ENCODE assay signal across 9 cellular contexts in genomic region chr13:41492432-41493267, GRCh38. TPM values are rescaled to one million over a fixed set of nuclear protein-coding genes. Genes with fewer than 3 reads are reported as not detected.
DNase-seq lines count a peak whose midpoint lies in the region; ATAC-seq and TF ChIP-seq lines count a peak whose summit lies in the region.
"Had no signal": no experiment of that assay in that cellular context is flagged by ENCODE, and none has a peak within 500 bp of the region (broad histone marks: within the 10 kb centered on the region; RNA-seq: fewer than 3 reads in every experiment).

No MANE protein-coding gene starts in this region.

- no peaks in the 10 kb centered on the region for H3K9me3 ChIP-seq in PC-3 (ENCODE audit: low read length)

- H3K27me3 ChIP-seq in PC-3 (ENCODE audit: low read length) = no peaks in the 10 kb centered on the region

- H3K9me2 ChIP-seq in PC-3 (replicated peaks; ENCODE audit: low read length) = no peaks in the 10 kb centered on the region

- no peak overlapping the region for H3K9ac ChIP-seq in PC-3 (ENCODE audit: low read length)

- no peak overlapping the region for H3K4me2 ChIP-seq in PC-3 (ENCODE audit: low read length)

- DNase-seq in activated gamma-delta T cell treated with Interleukin-2 at 50 U/mL for 16 hours = peak; percentile 34
- no peak for DNase-seq in activated gamma-delta T cell (lab: John Stamatoyannopoulos, UW)
- DNase-seq in activated B cell treated with CpG ODN at 0.5 μM for 24 hours = no peak
- no peak for DNase-seq in NK-92 (lab: John Stamatoyannopoulos, UW; ENCODE audit: unreplicated experiment)
- no peak for DNase-seq in NCI-H146 treated with DMSO at 0.1 percent for 48 hours (lab: John Stamatoyannopoulos, UW; ENCODE audit: unreplicated experiment)
- no peak for DNase-seq in PC-3
- DNase-seq: C1 segment of cervical spinal cord had no signal

- H4K20me1 ChIP-seq in PC-3 (ENCODE audit: low read length) = no peaks in the 10 kb centered on the region

- ATAC-seq in HG03045 (IDR thresholded peaks at IDR 0.05; ENCODE audit: unreplicated experiment) = peak; percentile 45
- ATAC-seq in activated B cell treated with CpG ODN at 0.5 μM for 24 hours (ENCODE audit: low read depth) = peak; percentile 77
- no peak for ATAC-seq in PC-3

- H3K36me3 ChIP-seq in PC-3 (ENCODE audit: low read depth, low read length) = no peaks in the 10 kb centered on the region

- no peaks in the 10 kb centered on the region for H3F3A ChIP-seq in PC-3 (ENCODE audit: low read length, unreplicated experiment)

- H3K9me3 Mint-ChIP-seq in activated B cell treated with CpG ODN at 0.5 μM for 24 hours = no peaks in the 10 kb centered on the region
- H3K9me3 Mint-ChIP-seq in stimulated activated naive CD8-positive, alpha-beta T cell treated with anti-CD3 and anti-CD28 coated beads, Interleukin-15, Interleukin-2, amounts not matched to agents 100 ng/mL and 50 ng/mL, for 24 hours = no peaks in the 10 kb centered on the region

- H3K27me3 Mint-ChIP-seq in activated B cell treated with CpG ODN at 0.5 μM for 24 hours = no peaks in the 10 kb centered on the region
- H3K27me3 Mint-ChIP-seq in stimulated activated naive CD8-positive, alpha-beta T cell treated with anti-CD3 and anti-CD28 coated beads, Interleukin-15, Interleukin-2, amounts not matched to agents 100 ng/mL and 50 ng/mL, for 24 hours = no peaks in the 10 kb centered on the region

- no peak for TF ChIP-seq CTCF in activated B cell treated with CpG ODN at 0.5 μM for 24 hours (IDR thresholded peaks at IDR 0.05)
- no peak for TF ChIP-seq CTCF in PC-3 (conservative IDR thresholded peaks at IDR 0.05; ENCODE audit: low read depth, low read length)

- H3K4me1 ChIP-seq in PC-3 (ENCODE audit: insufficient read depth, low read length) = no peaks in the 10 kb centered on the region

- no peak overlapping the region for H2AFZ ChIP-seq in PC-3 (ENCODE audit: low read length)

- no peak overlapping the region for H3K4me3 ChIP-seq in PC-3 (ENCODE audit: low read length)

- POLR2A ChIA-PET in activated B cell treated with CpG ODN at 0.5 μM for 24 hours (lab: Charles Lee) (interaction anchor here (1.3 to 2.5 kb wide), 3 partner anchors 9 to 30 kb away, joined by 3 to 13 read pairs (median 12); no protein-coding TSS in a partner anchor), PC-3 (lab: Charles Lee; ENCODE audit: unreplicated experiment) (no interaction called here)

- CTCF ChIA-PET in activated B cell treated with CpG ODN at 0.5 μM for 24 hours (lab: Charles Lee) = interaction anchor here (0.7 to 0.8 kb wide), 2 partner anchors 32 to 33 kb away, joined by 3 read pairs; no protein-coding TSS in a partner anchor
- CTCF ChIA-PET in PC-3 (lab: Charles Lee) = no interaction called here

- H3K4me1 Mint-ChIP-seq in activated B cell treated with CpG ODN at 0.5 μM for 24 hours = peaks cover 38% of the 10 kb centered on the region
- H3K4me1 Mint-ChIP-seq in stimulated activated naive CD8-positive, alpha-beta T cell treated with anti-CD3 and anti-CD28 coated beads, Interleukin-15, Interleukin-2, amounts not matched to agents 100 ng/mL and 50 ng/mL, for 24 hours (ENCODE audit: low read depth) = peaks cover 91% of the 10 kb centered on the region

- intact Hi-C loops in activated B cell treated with CpG ODN at 0.5 μM for 24 hours (cut with micrococcal nuclease) (loop anchor here (1.0 to 10.0 kb wide), 3 partner anchors 9 to 552 kb away; partner anchors contain the start of gene DGKH), PC-3 (cut with micrococcal nuclease) (no loop called here)

- no peak overlapping the region for H3K27ac ChIP-seq in PC-3 (ENCODE audit: low read length)

- H3K4me3 Mint-ChIP-seq in activated B cell treated with CpG ODN at 0.5 μM for 24 hours = peak overlapping the region; percentile 63
- peak overlapping the region; percentile 64 for H3K4me3 Mint-ChIP-seq in stimulated activated naive CD8-positive, alpha-beta T cell treated with anti-CD3 and anti-CD28 coated beads, Interleukin-15, Interleukin-2, amounts not matched to agents 100 ng/mL and 50 ng/mL, for 24 hours

- no TSS peak for BruUV-seq in PC-3 (replicated peaks; lab: Mats Ljungman, UMichigan)

- H3K79me2 ChIP-seq in PC-3 (ENCODE audit: low read length) = no peaks in the 10 kb centered on the region

- no peaks in the 10 kb centered on the region for H3K36me3 Mint-ChIP-seq in activated B cell treated with CpG ODN at 0.5 μM for 24 hours (ENCODE audit: low read depth)
- H3K36me3 Mint-ChIP-seq in stimulated activated naive CD8-positive, alpha-beta T cell treated with anti-CD3 and anti-CD28 coated beads, Interleukin-15, Interleukin-2, amounts not matched to agents 100 ng/mL and 50 ng/mL, for 24 hours (ENCODE audit: low read depth) = no peaks in the 10 kb centered on the region

- peak overlapping the region; percentile 90 for H3K27ac Mint-ChIP-seq in activated B cell treated with CpG ODN at 0.5 μM for 24 hours
- peak overlapping the region; percentile 85 for H3K27ac Mint-ChIP-seq in stimulated activated naive CD8-positive, alpha-beta T cell treated with anti-CD3 and anti-CD28 coated beads, Interleukin-15, Interleukin-2, amounts not matched to agents 100 ng/mL and 50 ng/mL, for 24 hours

RNA-seq across cellular contexts. Expression of gene RGCC, which starts 35.3 kb away (rescaled TPM):
- total RNA-seq in activated B cell treated with CpG ODN at 0.5 μM for 24 hours (2.4 and 2.7 TPM in 2 replicates), PC-3 (2014; rRNA removed) (2.4 and 2.6 TPM in 2 replicates)
